ENCODE assay signal across 22 cellular contexts in the genomic region with DNA sequence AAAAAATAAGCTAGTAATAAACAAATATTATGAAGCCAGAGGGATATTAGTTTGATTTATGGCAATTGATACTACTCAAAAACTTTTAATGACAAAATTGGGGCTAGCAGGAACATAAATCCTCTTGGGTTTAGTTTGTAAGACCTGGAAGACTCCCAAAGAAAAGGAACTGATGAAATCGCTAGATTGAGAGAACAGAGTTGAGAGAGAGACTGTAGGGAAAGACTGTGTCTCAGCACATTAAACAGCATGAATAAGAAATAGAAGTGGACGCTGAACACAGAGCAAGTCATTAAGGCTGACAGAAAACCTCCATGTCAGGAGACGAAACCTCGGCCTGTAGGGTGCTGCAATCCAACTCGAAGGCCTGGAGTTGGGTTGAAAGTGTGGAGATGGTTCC.
"Had no signal": no experiment of that assay in that cellular context is flagged by ENCODE, and none has a peak within 500 bp of the region (broad histone marks: within the 10 kb centered on the region; RNA-seq: fewer than 3 reads in every experiment).

No MANE protein-coding gene starts in this region.

- H3K27ac ChIP-seq: left ventricle myocardium inferior, suprapubic skin had no signal

- H3K4me3 ChIP-seq: left ventricle myocardium inferior, skin epidermis, suprapubic skin had no signal

- H3K36me3 ChIP-seq: left ventricle myocardium inferior, suprapubic skin had no signal

- H3K4me3 Mint-ChIP-seq: activated CD4-positive, alpha-beta memory T cell treated with anti-CD3 and anti-CD28 coated beads, Interleukin-2, amount 10 ng/mL, durations not matched to agents 7 days and 5 days; activated T-cell treated with anti-CD3 and anti-CD28 coated beads, Interleukin-2, amount 50 U/mL, for 24 hours; dendritic cell treated with granulocyte-macrophage colony-stimulating factor and Interleukin-4, amounts not matched to agents 40 ng/mL and 50 ng/mL, for 4 days; effector memory CD8-positive, alpha-beta T cell; memory B cell; natural killer cell treated with Interleukin-12 subunit alpha and Interleukin-12 subunit beta and Interleukin-15 and Interleukin-18, amount 100 ng/mL, for 72 hours; WTC11 had no signal

- H3K27ac Mint-ChIP-seq: activated CD4-positive, alpha-beta memory T cell treated with anti-CD3 and anti-CD28 coated beads, Interleukin-2, amount 10 ng/mL, durations not matched to agents 7 days and 5 days; activated T-cell treated with anti-CD3 and anti-CD28 coated beads, Interleukin-2, amount 50 U/mL, for 24 hours; dendritic cell treated with granulocyte-macrophage colony-stimulating factor and Interleukin-4, amounts not matched to agents 40 ng/mL and 50 ng/mL, for 4 days; effector memory CD8-positive, alpha-beta T cell; memory B cell; natural killer cell treated with Interleukin-12 subunit alpha and Interleukin-12 subunit beta and Interleukin-15 and Interleukin-18, amount 100 ng/mL, for 72 hours; WTC11 had no signal

- H3K4me1 Mint-ChIP-seq: memory B cell had no signal

- H3K27me3 Mint-ChIP-seq: dendritic cell treated with granulocyte-macrophage colony-stimulating factor and Interleukin-4, amounts not matched to agents 40 ng/mL and 50 ng/mL, for 4 days had no signal

- DNase-seq: activated CD4-positive, alpha-beta memory T cell treated with anti-CD3 and anti-CD28 coated beads, Interleukin-2, amount 10 ng/mL, durations not matched to agents 7 days and 5 days; activated CD4-positive, alpha-beta T cell treated with anti-CD3 and anti-CD28 coated beads for 4 hours; activated effector memory CD4-positive, alpha-beta T cell treated with Interleukin-2 at 50 U/mL for 16 hours; activated naive CD4-positive, alpha-beta T cell treated with anti-CD3 and anti-CD28 coated beads, Interleukin-2, amount 50 U/mL, for 16 hours; activated T-cell treated with anti-CD3 and anti-CD28 coated beads, Interleukin-2, amount 50 U/mL, for 24 hours; amniotic stem cell; effector memory CD8-positive, alpha-beta T cell; hippocampal formation; kidney; left ventricle myocardium inferior; posterior cingulate gyrus; stimulated activated CD4-positive, alpha-beta T cell treated with anti-CD3 and anti-CD28 coated beads, Interleukin-4, amount 100 ng/mL, for 4 hours; stimulated activated CD8-positive, alpha-beta memory T cell treated with anti-CD3 and anti-CD28 coated beads, Interleukin-4, amount 100 ng/mL, for 48 hours; stimulated activated naive CD4-positive, alpha-beta T cell treated with Interleukin-2 at 50 U/mL for 16 hours had no signal

- H3K27me3 ChIP-seq: suprapubic skin had no signal

- FAIRE-seq: kidney, TTC549, urothelium cell line had no signal

- H3K9me3 Mint-ChIP-seq: activated CD4-positive, alpha-beta memory T cell treated with anti-CD3 and anti-CD28 coated beads, Interleukin-2, amount 10 ng/mL, durations not matched to agents 7 days and 5 days; activated T-cell treated with anti-CD3 and anti-CD28 coated beads, Interleukin-2, amount 50 U/mL, for 24 hours; dendritic cell treated with granulocyte-macrophage colony-stimulating factor and Interleukin-4, amounts not matched to agents 40 ng/mL and 50 ng/mL, for 4 days; effector memory CD8-positive, alpha-beta T cell; memory B cell; natural killer cell treated with Interleukin-12 subunit alpha and Interleukin-12 subunit beta and Interleukin-15 and Interleukin-18, amount 100 ng/mL, for 72 hours; WTC11 had no signal

- H3K36me3 Mint-ChIP-seq: memory B cell; natural killer cell treated with Interleukin-12 subunit alpha and Interleukin-12 subunit beta and Interleukin-15 and Interleukin-18, amount 100 ng/mL, for 72 hours had no signal

- H3K9me3 ChIP-seq: left ventricle myocardium inferior, suprapubic skin had no signal
